In the genomic region with DNA sequence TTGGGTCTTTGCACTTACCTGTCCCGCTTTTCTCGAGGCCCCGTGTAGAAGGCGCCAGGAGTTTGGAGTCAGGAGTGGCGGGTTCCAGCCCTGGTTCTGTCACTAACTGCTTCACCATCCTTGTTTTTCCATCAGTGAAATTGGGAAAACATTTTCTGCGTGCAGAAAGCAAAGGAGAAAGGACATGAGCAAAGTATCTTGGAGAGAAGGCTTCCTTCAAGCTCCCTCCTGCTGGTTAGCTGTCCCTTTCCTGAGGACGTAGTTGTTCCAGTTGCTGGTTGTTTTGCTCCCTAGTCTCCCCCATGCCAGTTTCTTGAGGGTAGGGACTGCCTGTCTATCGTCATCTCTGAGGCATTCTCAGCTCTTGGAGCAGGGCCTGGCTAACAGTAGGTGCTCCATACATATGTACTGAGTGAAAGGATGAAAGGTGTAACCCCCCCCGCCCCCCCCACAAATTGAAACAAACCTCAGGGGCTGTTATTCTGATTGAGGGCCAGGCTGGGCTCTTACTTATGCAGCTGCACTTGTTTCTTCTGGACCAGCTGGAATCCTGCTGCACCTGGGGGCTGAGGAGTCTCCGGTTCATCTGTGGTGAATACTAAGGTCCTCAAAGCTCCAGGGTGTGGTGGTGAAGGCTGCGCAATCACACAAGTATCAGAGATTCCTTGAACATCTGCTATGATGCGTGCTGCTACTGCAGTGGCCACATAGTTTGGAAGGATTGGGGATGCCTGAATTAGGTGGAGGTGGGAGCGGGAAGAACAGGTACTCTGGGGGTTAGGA, we compare ENCODE assay signal across 8 cellular contexts. TPM values are rescaled to one million over a fixed set of nuclear protein-coding genes. Genes with fewer than 3 reads are reported as not detected.
DNase-seq lines count a peak whose midpoint lies in the region; ATAC-seq and TF ChIP-seq lines count a peak whose summit lies in the region.

No MANE protein-coding gene starts in this region.

- peak overlapping the region in 56 of 59 donors; percentile 6 to 92 (median 81) for H3K27ac ChIP-seq in dorsolateral prefrontal cortex
- no peak overlapping the region for H3K27ac ChIP-seq in neural progenitor cell

- intact Hi-C loops in dorsolateral prefrontal cortex (cut with DNase I): no loop called here

- peaks cover 21% of the 10 kb centered on the region for H3K79me2 ChIP-seq in neural progenitor cell (ENCODE audit: low read depth)

- no peaks in the 10 kb centered on the region for H3K9me3 Mint-ChIP-seq in neural progenitor cell

- H3K27me3 ChIP-seq in MG63: no peaks in the 10 kb centered on the region
- H3K27me3 ChIP-seq in dorsolateral prefrontal cortex: peaks cover 0 to 21% (median 0%) of the 10 kb centered on the region in 45 donors
- H3K27me3 ChIP-seq in neural progenitor cell: peaks cover 8% of the 10 kb centered on the region

- ATAC-seq in GM18907 (IDR thresholded peaks at IDR 0.05; ENCODE audit: unreplicated experiment): peak; percentile 2

- no peak overlapping the region for H3K27ac Mint-ChIP-seq in neural progenitor cell

- H2AFZ ChIP-seq in neural progenitor cell (replicated peaks): peak overlapping the region; percentile 94

- peaks cover 6% of the 10 kb centered on the region for H3K27me3 Mint-ChIP-seq in neural progenitor cell (ENCODE audit: insufficient read depth, low read depth)

- H4K20me1 ChIP-seq in neural progenitor cell (ENCODE audit: low read depth): no peaks in the 10 kb centered on the region

- no peak overlapping the region for H3K9ac ChIP-seq in neural progenitor cell

- H3K36me3 ChIP-seq in MG63: peaks cover 39% of the 10 kb centered on the region
- H3K36me3 ChIP-seq in neural progenitor cell: no peaks in the 10 kb centered on the region

- TF ChIP-seq CTCF in dorsolateral prefrontal cortex (IDR thresholded peaks at IDR 0.05 in 54 of 56, conservative IDR thresholded peaks at IDR 0.05 in 2 of 56; ENCODE audit: low read depth in 1 of 56, partially characterized antibody in 56 of 56) (peak in 1 of 56 donors; percentile 3), neural progenitor cell (IDR thresholded peaks at IDR 0.05) (no peak)

- peaks cover 27% of the 10 kb centered on the region for H3F3A ChIP-seq in neural progenitor cell (ENCODE audit: low read depth)

- H3K4me3 ChIP-seq in MG63 (peak overlapping the region; percentile 79), dorsolateral prefrontal cortex (peak overlapping the region; percentile 48 to 85 (median 71)), neural progenitor cell (peak overlapping the region; percentile 72)

- H3K9me3 ChIP-seq in MG63 (no peaks in the 10 kb centered on the region), neural progenitor cell (ENCODE audit: low read depth) (no peaks in the 10 kb centered on the region)

- peaks cover 18% of the 10 kb centered on the region for H3K4me1 Mint-ChIP-seq in neural progenitor cell

- peaks cover 30% of the 10 kb centered on the region for H3K4me1 ChIP-seq in neural progenitor cell

- DNase-seq in MG63: peak; percentile 67
- no peak for DNase-seq in dorsolateral prefrontal cortex
- no peak for DNase-seq in neural progenitor cell (ENCODE audit: low spot score)
- DNase-seq in HK-2 (ENCODE audit: unreplicated experiment): no peak
- DNase-seq in NCI-H510A treated with DMSO at 0.1 percent for 48 hours (lab: John Stamatoyannopoulos, UW): no peak
- DNase-seq in AG08396 (ENCODE audit: low spot score): no peak
- DNase-seq in HT-29 (ENCODE audit: low spot score): no peak

- H3K4me2 ChIP-seq in neural progenitor cell: peak overlapping the region; percentile 89

- peak overlapping the region; percentile 96 for H3K4me3 Mint-ChIP-seq in neural progenitor cell

- H3K36me3 Mint-ChIP-seq in neural progenitor cell: no peaks in the 10 kb centered on the region

RNA-seq across cellular contexts. Expression of a gene that starts 1.0 kb away (rescaled TPM):
- total RNA-seq in MG63 (2014; rRNA removed; shearing (Covaris generic); ENCODE audit: low replicate concordance): 85.3 and 98.3 TPM in 2 replicates
- total RNA-seq in dorsolateral prefrontal cortex: 10 to 100 TPM in 38 of 120 experiments, 1 to 10 TPM in 82; 4.2 to 37.5 (median 8.9) TPM
- total RNA-seq in neural progenitor cell (ENCODE audit: low replicate concordance): 18.4 and 24.6 TPM in 2 replicates
- total RNA-seq in HT-29 (2014; rRNA removed; shearing (Covaris generic)): 13.4 and 18.6 TPM in 2 replicates

RNA-seq across cellular contexts. Expression of a gene that starts 20.8 kb away (rescaled TPM):
- 60.8 and 73.5 TPM in 2 replicates for total RNA-seq in MG63 (2014; rRNA removed; shearing (Covaris generic); ENCODE audit: low replicate concordance)
- 100 to 1,000 TPM in 28 of 120 experiments, 10 to 100 TPM in 92; 75.7 to 114 (median 94.9) TPM for total RNA-seq in dorsolateral prefrontal cortex
- 50.0 and 65.8 TPM in 2 replicates for total RNA-seq in neural progenitor cell (ENCODE audit: low replicate concordance)
- 26.1 and 30.6 TPM in 2 replicates for total RNA-seq in HT-29 (2014; rRNA removed; shearing (Covaris generic))
